ENCODE assay signal across 8 cellular contexts in the genomic region with DNA sequence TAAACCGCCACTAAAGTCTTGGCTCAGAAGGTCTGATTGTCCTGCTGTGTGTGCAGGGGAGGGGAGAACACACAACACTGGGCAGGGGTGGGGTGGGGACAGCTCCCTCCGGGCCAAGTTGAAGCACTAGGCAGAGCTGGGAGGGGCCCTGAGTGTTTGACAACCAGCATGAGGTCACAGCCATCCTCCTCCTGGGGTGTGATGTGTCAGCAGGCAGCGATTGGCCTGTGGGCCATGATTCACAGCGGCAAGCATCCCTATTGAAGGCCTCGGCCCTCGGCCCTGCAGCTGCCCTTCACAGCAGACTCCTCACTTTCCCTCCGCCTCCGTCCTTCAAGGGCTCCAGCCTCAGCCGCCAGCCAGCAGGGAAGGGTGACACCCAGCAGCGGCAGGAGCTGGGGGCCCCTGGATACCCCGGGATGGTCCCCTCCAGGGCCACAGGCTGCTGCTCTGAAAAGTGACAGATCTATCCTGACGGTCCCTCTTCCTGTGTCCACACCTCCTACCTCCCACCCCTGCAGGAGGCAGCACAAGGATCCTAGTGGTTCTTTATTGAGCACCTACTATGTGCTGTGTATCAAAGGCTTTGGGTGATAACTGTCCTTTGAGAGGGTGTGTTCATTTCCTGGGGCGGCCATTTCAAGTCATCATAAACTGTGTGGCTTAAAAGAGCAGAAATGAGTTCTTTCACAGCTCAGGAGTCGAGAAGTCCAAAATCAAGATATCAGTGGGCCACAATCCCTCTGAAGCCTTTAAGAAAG.
DNase-seq lines count a peak whose midpoint lies in the region; ATAC-seq, FAIRE-seq and TF ChIP-seq lines count a peak whose summit lies in the region.

No MANE protein-coding gene starts in this region.

- no peaks in the 10 kb centered on the region; the same call in 1 of the 2 replicates for H3K9me3 ChIP-seq in K562 (replicated peaks; ENCODE audit: control insufficient read depth, insufficient read depth, low read depth, low read length)
- H3K9me3 ChIP-seq in left lung, result no peaks in the 10 kb centered on the region
- H3K9me3 ChIP-seq in OCI-LY7 (ENCODE audit: low read length), result no peaks in the 10 kb centered on the region

- no peaks in the 10 kb centered on the region for H3K79me2 ChIP-seq in K562 (ENCODE audit: control insufficient read depth, insufficient read depth, low read length)
- H3K79me2 ChIP-seq in OCI-LY7 (ENCODE audit: insufficient read depth, low read depth, low read length), result no peaks in the 10 kb centered on the region

- BruUV-seq in K562 (replicated peaks; lab: Mats Ljungman, UMichigan) (no TSS peak), OCI-LY7 (replicated peaks; lab: Mats Ljungman, UMichigan) (no TSS peak)

- POLR2A ChIA-PET in K562 (lab: Yijun Ruan, JAX) (interaction anchor here (0.6 to 0.8 kb wide), 3 partner anchors 8 to 81 kb away, joined by 3 read pairs; no protein-coding TSS in a partner anchor), OCI-LY7 (lab: Charles Lee) (interaction anchor here (0.5 kb wide), 1 partner anchor 67 kb away, joined by 3 read pairs; no protein-coding TSS in a partner anchor)

- H3K9me1 ChIP-seq in K562 (ENCODE audit: control insufficient read depth, insufficient read depth, low read length), result no peaks in the 10 kb centered on the region

- DNase-seq in AG09319 (ENCODE audit: extremely low read depth, low read depth) (peak; percentile 77), HTR-8/SVneo (ENCODE audit: insufficient read length, low spot score) (peak; percentile 89), K562 (ENCODE audit: extremely low read depth in 1 of 4, low spot score in 3 of 4) (peak; percentile 38 to 59 (median 52)), left lung (peak; percentile 80 to 84), OCI-LY7 (ENCODE audit: low spot score) (no peak), T-helper 1 cell (no peak), NCI-H446 treated with DMSO at 0.1 percent for 48 hours (lab: John Stamatoyannopoulos, UW) (no peak)

- H4K20me1 ChIP-seq in K562 (replicated peaks; ENCODE audit: control insufficient read depth, insufficient read depth, low read length), result no peaks in the 10 kb centered on the region; the same call in 1 of the 2 replicates
- no peaks in the 10 kb centered on the region for H4K20me1 ChIP-seq in OCI-LY7 (ENCODE audit: insufficient read depth, low read length)

- no peak for TF ChIP-seq RAD21 in K562 (CRISPR knock-in tag; conservative IDR thresholded peaks at IDR 0.05 in 1 of 2, IDR thresholded peaks at IDR 0.05 in 1 of 2)

- no peaks in the 10 kb centered on the region for H3K9me2 ChIP-seq in OCI-LY7 (ENCODE audit: insufficient read depth, low read length)

- in situ Hi-C loops in K562 (cut with MboI), result no loop called here

- 0% methylated on average over 14 of the region's 14 CpGs for WGBS in K562 (ENCODE audit: insufficient coverage, low coverage, missing lambda C conversion rate)

- intact Hi-C loops in K562 (cut with micrococcal nuclease), result no loop called here
- intact Hi-C loops in left lung (cut with DNase I), result no loop called here
- intact Hi-C loops in OCI-LY7 (cut with micrococcal nuclease; ENCODE audit: unreplicated experiment), result no loop called here

- CTCF ChIA-PET in K562 (lab: Yijun Ruan, JAX; ENCODE audit: low intra/inter-chr PET ratio), result no interaction called here
- CTCF ChIA-PET in OCI-LY7 (lab: Charles Lee; ENCODE audit: unreplicated experiment), result no interaction called here

- H3K4me1 ChIP-seq in K562 (replicated peaks in 1 of 2; ENCODE audit: control insufficient read depth in 2 of 2, insufficient read depth in 2 of 2, low read length in 2 of 2) (peaks cover 0 to 4% of the 10 kb centered on the region in 2 experiments; a peak in 1 of 5 replicates), left lung (no peaks in the 10 kb centered on the region), OCI-LY7 (ENCODE audit: insufficient read depth, low read length, poor library complexity, severe bottlenecking) (no peaks in the 10 kb centered on the region)

- H3K4me3 ChIP-seq in K562 (no peak overlapping the region), left lung (no peak overlapping the region), OCI-LY7 (ENCODE audit: low read depth, low read length, poor library complexity, severe bottlenecking) (no peak overlapping the region)

- FAIRE-seq in HTR-8/SVneo (lab: Jason Lieb, UNC) (peak; percentile 92), K562 (lab: Jason Lieb, UNC) (peak; percentile 58)

- H3K27ac ChIP-seq in K562 (ENCODE audit: extremely low read depth, low read depth, low read length), result no peak overlapping the region
- no peak overlapping the region for H3K27ac ChIP-seq in left lung
- H3K27ac ChIP-seq in OCI-LY7 (ENCODE audit: low read depth, low read length, poor library complexity, severe bottlenecking), result no peak overlapping the region

- ATAC-seq in K562 (peak; percentile 92), left lung (peak; percentile 88), GM18868 (IDR thresholded peaks at IDR 0.05; ENCODE audit: unreplicated experiment) (no peak)

- H3K36me3 ChIP-seq in K562 (ENCODE audit: control insufficient read depth, insufficient read depth, low read length) (no peaks in the 10 kb centered on the region), left lung (no peaks in the 10 kb centered on the region), OCI-LY7 (ENCODE audit: insufficient read depth, low read length) (no peaks in the 10 kb centered on the region)

- no peak overlapping the region for H3K4me2 ChIP-seq in K562 (ENCODE audit: insufficient read depth, low read length)
- H3K4me2 ChIP-seq in OCI-LY7 (ENCODE audit: low read length), result no peak overlapping the region

- H2AFZ ChIP-seq in K562 (ENCODE audit: low read depth, low read length), result no peak overlapping the region
- no peak overlapping the region for H2AFZ ChIP-seq in OCI-LY7 (ENCODE audit: low read length)

- H3K27me3 ChIP-seq in K562 (ENCODE audit: control insufficient read depth in 2 of 2, insufficient read depth in 2 of 2, low read length in 2 of 2) (peaks cover 22 to 63% of the 10 kb centered on the region in 2 experiments; a peak in 4 of 5 replicates), left lung (peaks cover 0 to 36% of the 10 kb centered on the region in 2 donors)

- TF ChIP-seq CTCF in AG09319 (IDR thresholded peaks at IDR 0.05; ENCODE audit: low read depth, low read length) (no peak), K562 (IDR thresholded peaks at IDR 0.05 in 2 of 3, conservative IDR thresholded peaks at IDR 0.05 in 1 of 3; ENCODE audit: insufficient read depth in 2 of 3, low read depth in 1 of 3, low read length in 3 of 3) (no peak), left lung (IDR thresholded peaks at IDR 0.05) (no peak), OCI-LY7 (conservative IDR thresholded peaks at IDR 0.05; ENCODE audit: low read length) (no peak)

- H3K9ac ChIP-seq in K562 (ENCODE audit: insufficient read depth in 1 of 2, low read depth in 2 of 2, low read length in 2 of 2), result no peak overlapping the region

- no peak for TF ChIP-seq EP300 in K562 (IDR thresholded peaks at IDR 0.05; ENCODE audit: low read length)

- TF ChIP-seq POLR2A in K562 (conservative IDR thresholded peaks at IDR 0.05), result no peak

TF ChIP-seq in K562, 482 proteins besides CTCF, POLR2A, EP300 and RAD21 (continues in another document):
- TF ChIP-seq ZSCAN29 (IDR thresholded peaks at IDR 0.05) (no peak), WHSC1 (IDR thresholded peaks at IDR 0.05; ENCODE audit: low read length) (no peak), RCOR1 (IDR thresholded peaks at IDR 0.05; ENCODE audit: borderline replicate concordance in 1 of 2, low read depth in 2 of 2, low read length in 2 of 2) (peak in 1 of 2 experiments; percentile 43; a peak in 1 of 4 replicates), ZNF695 (CRISPR knock-in tag; IDR thresholded peaks at IDR 0.05) (no peak)
- TF ChIP-seq, protein P1, sequence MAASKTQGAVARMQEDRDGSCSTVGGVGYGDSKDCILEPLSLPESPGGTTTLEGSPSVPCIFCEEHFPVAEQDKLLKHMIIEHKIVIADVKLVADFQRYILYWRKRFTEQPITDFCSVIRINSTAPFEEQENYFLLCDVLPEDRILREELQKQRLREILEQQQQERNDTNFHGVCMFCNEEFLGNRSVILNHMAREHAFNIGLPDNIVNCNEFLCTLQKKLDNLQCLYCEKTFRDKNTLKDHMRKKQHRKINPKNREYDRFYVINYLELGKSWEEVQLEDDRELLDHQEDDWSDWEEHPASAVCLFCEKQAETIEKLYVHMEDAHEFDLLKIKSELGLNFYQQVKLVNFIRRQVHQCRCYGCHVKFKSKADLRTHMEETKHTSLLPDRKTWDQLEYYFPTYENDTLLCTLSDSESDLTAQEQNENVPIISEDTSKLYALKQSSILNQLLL (CRISPR knock-in tag; IDR thresholded peaks at IDR 0.05; ENCODE audit: borderline replicate concordance), result no peak
- TF ChIP-seq, protein P2, sequence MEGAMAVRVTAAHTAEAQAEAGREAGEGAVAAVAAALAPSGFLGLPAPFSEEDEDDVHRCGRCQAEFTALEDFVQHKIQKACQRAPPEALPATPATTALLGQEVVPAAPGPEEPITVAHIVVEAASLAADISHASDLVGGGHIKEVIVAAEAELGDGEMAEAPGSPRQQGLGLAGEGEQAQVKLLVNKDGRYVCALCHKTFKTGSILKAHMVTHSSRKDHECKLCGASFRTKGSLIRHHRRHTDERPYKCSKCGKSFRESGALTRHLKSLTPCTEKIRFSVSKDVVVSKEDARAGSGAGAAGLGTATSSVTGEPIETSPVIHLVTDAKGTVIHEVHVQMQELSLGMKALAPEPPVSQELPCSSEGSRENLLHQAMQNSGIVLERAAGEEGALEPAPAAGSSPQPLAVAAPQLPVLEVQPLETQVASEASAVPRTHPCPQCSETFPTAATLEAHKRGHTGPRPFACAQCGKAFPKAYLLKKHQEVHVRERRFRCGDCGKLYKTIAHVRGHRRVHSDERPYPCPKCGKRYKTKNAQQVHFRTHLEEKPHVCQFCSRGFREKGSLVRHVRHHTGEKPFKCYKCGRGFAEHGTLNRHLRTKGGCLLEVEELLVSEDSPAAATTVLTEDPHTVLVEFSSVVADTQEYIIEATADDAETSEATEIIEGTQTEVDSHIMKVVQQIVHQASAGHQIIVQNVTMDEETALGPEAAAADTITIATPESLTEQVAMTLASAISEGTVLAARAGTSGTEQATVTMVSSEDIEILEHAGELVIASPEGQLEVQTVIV (CRISPR knock-in tag; IDR thresholded peaks at IDR 0.05; ENCODE audit: borderline replicate concordance), result no peak
- TF ChIP-seq, protein P3, sequence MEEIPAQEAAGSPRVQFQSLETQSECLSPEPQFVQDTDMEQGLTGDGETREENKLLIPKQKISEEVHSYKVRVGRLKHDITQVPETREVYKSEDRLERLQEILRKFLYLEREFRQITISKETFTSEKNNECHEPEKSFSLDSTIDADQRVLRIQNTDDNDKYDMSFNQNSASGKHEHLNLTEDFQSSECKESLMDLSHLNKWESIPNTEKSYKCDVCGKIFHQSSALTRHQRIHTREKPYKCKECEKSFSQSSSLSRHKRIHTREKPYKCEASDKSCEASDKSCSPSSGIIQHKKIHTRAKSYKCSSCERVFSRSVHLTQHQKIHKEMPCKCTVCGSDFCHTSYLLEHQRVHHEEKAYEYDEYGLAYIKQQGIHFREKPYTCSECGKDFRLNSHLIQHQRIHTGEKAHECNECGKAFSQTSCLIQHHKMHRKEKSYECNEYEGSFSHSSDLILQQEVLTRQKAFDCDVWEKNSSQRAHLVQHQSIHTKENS (CRISPR knock-in tag; IDR thresholded peaks at IDR 0.05), result no peak

Comparison
In these comparisons a context has a peak if more than half of its experiments do, and no peak if none do; other contexts are left out.
1. DNase-seq: peak in AG09319 (single experiment), HTR-8/SVneo (single experiment), K562 (4 of 4) and left lung (2 of 2); none in OCI-LY7 (single experiment), T-helper 1 cell (0 of 5) and NCI-H446 treated with DMSO at 0.1 percent for 48 hours (single experiment).